Comparison of ENCODE assay signal across 10 cellular contexts in the genomic region with DNA sequence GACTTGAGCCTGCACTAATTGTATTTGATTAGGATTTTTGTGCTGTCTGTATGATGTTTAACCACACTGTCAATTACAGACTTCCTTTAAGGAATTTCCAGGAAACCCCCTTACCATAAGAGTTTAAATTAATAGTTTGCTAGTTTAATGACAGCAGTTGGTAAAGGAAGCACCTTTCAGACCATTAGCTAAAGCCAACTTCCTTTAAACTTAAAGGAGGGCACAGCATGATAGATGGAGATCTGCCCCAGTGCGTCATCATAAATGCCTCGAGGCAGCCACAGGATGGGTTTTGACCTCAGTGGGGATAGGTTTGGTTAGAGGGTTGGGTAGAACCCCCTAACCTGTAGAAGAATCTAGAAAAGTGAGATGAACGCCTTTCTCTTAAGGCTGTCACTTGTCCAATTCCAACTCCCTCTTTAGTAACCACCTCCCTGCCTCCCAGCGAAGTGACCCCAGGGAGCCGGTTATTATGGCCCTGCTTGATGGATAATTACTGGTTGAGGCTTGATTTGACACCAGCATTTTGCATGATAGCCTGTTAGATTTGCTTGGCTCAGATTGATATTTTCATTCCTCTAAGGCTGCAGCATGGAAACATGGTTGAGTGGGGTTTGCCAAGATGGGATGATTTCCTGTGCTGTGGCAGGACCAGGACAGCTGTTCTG.
A peak's percentile ranks its signal among the peaks of the same experiment; 100 is the strongest.
DNase-seq lines count a peak whose midpoint lies in the region; ATAC-seq and TF ChIP-seq lines count a peak whose summit lies in the region.
"Had no signal": no experiment of that assay in that cellular context is flagged by ENCODE, and none has a peak within 500 bp of the region (broad histone marks: within the 10 kb centered on the region; RNA-seq: fewer than 3 reads in every experiment).

No MANE protein-coding gene starts in this region.

- H3K4me1 Mint-ChIP-seq in activated naive CD4-positive, alpha-beta T cell treated with anti-CD3 and anti-CD28 coated beads for 36 hours (ENCODE audit: low read depth) = peaks cover 44% of the 10 kb centered on the region

- no peaks in the 10 kb centered on the region for H3K9me3 Mint-ChIP-seq in activated naive CD4-positive, alpha-beta T cell treated with anti-CD3 and anti-CD28 coated beads for 36 hours

- H3K36me3 Mint-ChIP-seq in activated naive CD4-positive, alpha-beta T cell treated with anti-CD3 and anti-CD28 coated beads for 36 hours (ENCODE audit: low read depth) = no peaks in the 10 kb centered on the region

- DNase-seq in activated naive CD4-positive, alpha-beta T cell treated with anti-CD3 and anti-CD28 coated beads for 36 hours = peak; percentile 16
- no peak for DNase-seq in activated naive CD4-positive, alpha-beta T cell (lab: John Stamatoyannopoulos, UW)
- DNase-seq in T-helper 22 cell (ENCODE audit: low read depth) (peak; percentile 54), GM19240 (ENCODE audit: insufficient read length, low spot score) (no peak), ACHN (no peak), transverse colon (no peak), islet precursor cell (no peak)

- no peaks in the 10 kb centered on the region for H3K27me3 Mint-ChIP-seq in activated naive CD4-positive, alpha-beta T cell treated with anti-CD3 and anti-CD28 coated beads for 36 hours (ENCODE audit: low read depth)

- no peak overlapping the region for H3K27ac Mint-ChIP-seq in activated naive CD4-positive, alpha-beta T cell treated with anti-CD3 and anti-CD28 coated beads for 36 hours

- H3K9me3 ChIP-seq in transverse colon = no peaks in the 10 kb centered on the region
- H3K9me3 ChIP-seq: SJSA1 had no signal

- ATAC-seq in esophagus mucosa = peak; percentile 20
- ATAC-seq: HepG2 had no signal

- no peak for TF ChIP-seq POLR2A in transverse colon (IDR thresholded peaks at IDR 0.05)

- CTCF ChIA-PET in activated naive CD4-positive, alpha-beta T cell treated with anti-CD3 and anti-CD28 coated beads for 36 hours (lab: Charles Lee) = no interaction called here

- in situ Hi-C loops in ACHN (cut with HindIII; ENCODE audit: low pct_ligation_motif_present, low pct_unique_long_range_greater_than_20kb, low sequenced_read_pairs) (no loop called here), transverse colon (cut with MboI; ENCODE audit: low pct_ligation_motif_present in 1 of 4, low pct_unique_long_range_greater_than_20kb in 1 of 4, low sequenced_read_pairs in 3 of 4) (no loop called here)

- H3K4me3 Mint-ChIP-seq in activated naive CD4-positive, alpha-beta T cell treated with anti-CD3 and anti-CD28 coated beads for 36 hours = no peak overlapping the region

- H3K36me3 ChIP-seq in transverse colon = no peaks in the 10 kb centered on the region
- H3K36me3 ChIP-seq: SJSA1 had no signal

- no peak overlapping the region for H3K4me3 ChIP-seq in transverse colon
- H3K4me3 ChIP-seq: SJSA1 had no signal

- H3K27me3 ChIP-seq in transverse colon = no peaks in the 10 kb centered on the region
- H3K27me3 ChIP-seq: SJSA1 had no signal

- H3K27ac ChIP-seq in transverse colon = no peak overlapping the region
- H3K27ac ChIP-seq: SJSA1 had no signal

- WGBS in transverse colon (ENCODE audit: low coverage in 1 of 2), 2 donors = 65 to 100% methylated on average over 1 to 5 of the region's 5 CpGs

- TF ChIP-seq EP300 in transverse colon (IDR thresholded peaks at IDR 0.05; ENCODE audit: low read depth) = no peak

- peaks cover 6 to 25% (median 14%) of the 10 kb centered on the region in 4 donors for H3K4me1 ChIP-seq in transverse colon

- TF ChIP-seq CTCF in transverse colon (IDR thresholded peaks at IDR 0.05) = no peak

- intact Hi-C loops in activated naive CD4-positive, alpha-beta T cell treated with anti-CD3 and anti-CD28 coated beads for 36 hours (cut with micrococcal nuclease) = no loop called here
- intact Hi-C loops in transverse colon (cut with DNase I; ENCODE audit: low total_unique reads) = no loop called here

Comparison
In these comparisons a context has a peak if more than half of its experiments do, and no peak if none do; other contexts are left out.
1. DNase-seq: peak in activated naive CD4-positive, alpha-beta T cell treated with anti-CD3 and anti-CD28 coated beads for 36 hours (single experiment) and T-helper 22 cell (single experiment); none in activated naive CD4-positive, alpha-beta T cell (0 of 4), GM19240 (single experiment), ACHN (single experiment), transverse colon (single experiment) and islet precursor cell (single experiment).